In the genomic region with DNA sequence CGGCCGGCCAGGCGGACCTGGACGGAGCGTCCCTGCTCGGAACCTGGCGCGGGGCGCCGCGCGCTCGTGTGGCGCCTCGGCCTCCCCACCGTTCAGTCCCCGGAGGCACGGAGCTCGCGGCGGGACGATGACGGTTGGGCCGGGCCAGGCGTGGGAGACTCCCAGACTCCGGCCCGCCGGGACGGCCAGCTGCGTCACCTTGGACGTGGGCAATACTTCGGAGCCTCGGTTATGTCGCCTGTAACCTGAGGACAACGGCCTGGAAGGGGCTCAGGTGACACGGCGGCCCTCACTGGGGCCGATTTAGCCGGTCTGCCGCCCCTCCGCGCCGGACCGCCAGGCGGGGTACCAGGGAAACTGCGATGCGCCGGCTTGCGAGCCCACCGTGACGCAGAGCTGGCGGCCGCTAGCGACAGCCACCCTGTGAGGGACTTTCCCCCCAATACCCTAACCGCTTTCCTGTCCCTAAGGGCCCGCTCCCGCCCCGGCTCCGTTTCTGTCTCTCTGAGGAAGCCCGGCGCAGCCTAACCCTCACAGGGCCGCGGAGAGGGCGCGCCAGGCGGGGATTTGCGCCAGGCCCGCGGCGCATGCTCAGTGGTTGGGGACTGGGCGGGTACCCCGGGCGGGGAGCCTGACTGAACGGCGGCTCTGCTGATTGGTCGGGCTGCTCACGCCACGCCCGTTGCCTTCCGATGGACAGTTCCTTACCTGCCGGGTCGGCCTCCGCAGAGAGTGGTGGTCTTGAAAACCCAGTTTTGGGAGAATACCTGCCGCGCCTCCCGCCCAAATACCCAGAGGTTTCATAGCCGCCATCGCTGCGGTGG, we compare ENCODE assay signal across 1 cellular context.
TF ChIP-seq lines count a peak whose summit lies in the region.

No MANE protein-coding gene starts in this region.

TF ChIP-seq in HEK293, 187 proteins besides CTCF, POLR2A, EP300 and RAD21 (continued from another document):
- TF ChIP-seq, protein P1, sequence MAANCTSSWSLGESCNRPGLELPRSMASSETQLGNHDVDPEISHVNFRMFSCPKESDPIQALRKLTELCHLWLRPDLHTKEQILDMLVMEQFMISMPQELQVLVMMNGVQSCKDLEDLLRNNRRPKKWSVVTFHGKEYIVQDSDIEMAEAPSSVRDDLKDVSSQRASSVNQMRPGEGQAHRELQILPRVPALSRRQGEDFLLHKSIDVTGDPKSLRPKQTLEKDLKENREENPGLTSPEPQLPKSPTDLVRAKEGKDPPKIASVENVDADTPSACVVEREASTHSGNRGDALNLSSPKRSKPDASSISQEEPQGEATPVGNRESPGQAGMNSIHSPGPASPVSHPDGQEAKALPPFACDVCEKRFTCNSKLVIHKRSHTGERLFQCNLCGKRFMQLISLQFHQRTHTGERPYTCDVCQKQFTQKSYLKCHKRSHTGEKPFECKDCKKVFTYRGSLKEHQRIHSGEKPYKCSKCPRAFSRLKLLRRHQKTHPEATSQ (tag by site-specific recombination; IDR thresholded peaks at IDR 0.05): no peak
- TF ChIP-seq ZXDB (tag by site-specific recombination; IDR thresholded peaks at IDR 0.05) (0 out of 2 replicates have a peak, but pooled peaks have one; percentile 28), ZFP37 (tag by site-specific recombination; IDR thresholded peaks at IDR 0.05) (peak; percentile 74), TRIM28 (IDR thresholded peaks at IDR 0.05; ENCODE audit: borderline replicate concordance, low read length) (no peak), ZNF501 (tag by site-specific recombination; IDR thresholded peaks at IDR 0.05) (peak; percentile 89), HOXA7 (CRISPR knock-in tag; IDR thresholded peaks at IDR 0.05; ENCODE audit: borderline replicate concordance) (no peak), ZNF274 (IDR thresholded peaks at IDR 0.05; ENCODE audit: low read length) (no peak), ZNF274 (tag by site-specific recombination; IDR thresholded peaks at IDR 0.05; ENCODE audit: borderline replicate concordance) (no peak), MZF1 (tag by site-specific recombination; IDR thresholded peaks at IDR 0.05; ENCODE audit: borderline replicate concordance) (peak; percentile 97), ZNF571 (tag by site-specific recombination; IDR thresholded peaks at IDR 0.05) (no peak), ZNF530 (tag by site-specific recombination; IDR thresholded peaks at IDR 0.05; ENCODE audit: low read depth) (no peak), GLIS2 (tag by site-specific recombination; IDR thresholded peaks at IDR 0.05) (peak; percentile 59), ZNF324 (tag by site-specific recombination; IDR thresholded peaks at IDR 0.05) (no peak), ZNF394 (tag by site-specific recombination; IDR thresholded peaks at IDR 0.05; ENCODE audit: borderline replicate concordance) (no peak), ZNF558 (tag by site-specific recombination; IDR thresholded peaks at IDR 0.05) (no peak), ZNF544 (tag by site-specific recombination; IDR thresholded peaks at IDR 0.05) (no peak), ZNF707 (tag by site-specific recombination; IDR thresholded peaks at IDR 0.05) (no peak), ZNF529 (tag by site-specific recombination; IDR thresholded peaks at IDR 0.05; ENCODE audit: insufficient replicate concordance) (no peak), ZNF155 (tag by site-specific recombination; IDR thresholded peaks at IDR 0.05) (no peak), ZNF132 (tag by site-specific recombination; IDR thresholded peaks at IDR 0.05; ENCODE audit: borderline replicate concordance) (no peak), ZBTB20 (tag by site-specific recombination; IDR thresholded peaks at IDR 0.05) (peak; percentile 61), ZNF792 (tag by site-specific recombination; IDR thresholded peaks at IDR 0.05) (no peak), ZNF184 (tag by site-specific recombination; IDR thresholded peaks at IDR 0.05) (no peak), KLF9 (tag by site-specific recombination; IDR thresholded peaks at IDR 0.05; ENCODE audit: low read depth) (no peak; the same call in none of the 2 replicates), KLF10 (tag by site-specific recombination; IDR thresholded peaks at IDR 0.05) (0 out of 2 replicates have a peak, but pooled peaks have one; percentile 27), ZNF311 (tag by site-specific recombination; IDR thresholded peaks at IDR 0.05; ENCODE audit: borderline replicate concordance) (no peak), ZEB2 (tag by site-specific recombination; IDR thresholded peaks at IDR 0.05) (peak; percentile 86), ZNF654 (tag by site-specific recombination; IDR thresholded peaks at IDR 0.05; ENCODE audit: low read depth) (no peak), ZNF37A (tag by site-specific recombination; IDR thresholded peaks at IDR 0.05) (no peak), ZBTB21 (tag by site-specific recombination; IDR thresholded peaks at IDR 0.05) (no peak), ZNF169 (tag by site-specific recombination; IDR thresholded peaks at IDR 0.05) (no peak)
- TF ChIP-seq, protein P2, sequence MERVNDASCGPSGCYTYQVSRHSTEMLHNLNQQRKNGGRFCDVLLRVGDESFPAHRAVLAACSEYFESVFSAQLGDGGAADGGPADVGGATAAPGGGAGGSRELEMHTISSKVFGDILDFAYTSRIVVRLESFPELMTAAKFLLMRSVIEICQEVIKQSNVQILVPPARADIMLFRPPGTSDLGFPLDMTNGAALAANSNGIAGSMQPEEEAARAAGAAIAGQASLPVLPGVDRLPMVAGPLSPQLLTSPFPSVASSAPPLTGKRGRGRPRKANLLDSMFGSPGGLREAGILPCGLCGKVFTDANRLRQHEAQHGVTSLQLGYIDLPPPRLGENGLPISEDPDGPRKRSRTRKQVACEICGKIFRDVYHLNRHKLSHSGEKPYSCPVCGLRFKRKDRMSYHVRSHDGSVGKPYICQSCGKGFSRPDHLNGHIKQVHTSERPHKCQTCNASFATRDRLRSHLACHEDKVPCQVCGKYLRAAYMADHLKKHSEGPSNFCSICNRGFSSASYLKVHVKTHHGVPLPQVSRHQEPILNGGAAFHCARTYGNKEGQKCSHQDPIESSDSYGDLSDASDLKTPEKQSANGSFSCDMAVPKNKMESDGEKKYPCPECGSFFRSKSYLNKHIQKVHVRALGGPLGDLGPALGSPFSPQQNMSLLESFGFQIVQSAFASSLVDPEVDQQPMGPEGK (tag by site-specific recombination; IDR thresholded peaks at IDR 0.05): peak; percentile 54; the same call in 1 of the 2 replicates
- TF ChIP-seq, protein P3, sequence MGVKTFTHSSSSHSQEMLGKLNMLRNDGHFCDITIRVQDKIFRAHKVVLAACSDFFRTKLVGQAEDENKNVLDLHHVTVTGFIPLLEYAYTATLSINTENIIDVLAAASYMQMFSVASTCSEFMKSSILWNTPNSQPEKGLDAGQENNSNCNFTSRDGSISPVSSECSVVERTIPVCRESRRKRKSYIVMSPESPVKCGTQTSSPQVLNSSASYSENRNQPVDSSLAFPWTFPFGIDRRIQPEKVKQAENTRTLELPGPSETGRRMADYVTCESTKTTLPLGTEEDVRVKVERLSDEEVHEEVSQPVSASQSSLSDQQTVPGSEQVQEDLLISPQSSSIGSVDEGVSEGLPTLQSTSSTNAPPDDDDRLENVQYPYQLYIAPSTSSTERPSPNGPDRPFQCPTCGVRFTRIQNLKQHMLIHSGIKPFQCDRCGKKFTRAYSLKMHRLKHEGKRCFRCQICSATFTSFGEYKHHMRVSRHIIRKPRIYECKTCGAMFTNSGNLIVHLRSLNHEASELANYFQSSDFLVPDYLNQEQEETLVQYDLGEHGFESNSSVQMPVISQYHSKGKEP (tag by site-specific recombination; IDR thresholded peaks at IDR 0.05): no peak
- TF ChIP-seq, protein P4, sequence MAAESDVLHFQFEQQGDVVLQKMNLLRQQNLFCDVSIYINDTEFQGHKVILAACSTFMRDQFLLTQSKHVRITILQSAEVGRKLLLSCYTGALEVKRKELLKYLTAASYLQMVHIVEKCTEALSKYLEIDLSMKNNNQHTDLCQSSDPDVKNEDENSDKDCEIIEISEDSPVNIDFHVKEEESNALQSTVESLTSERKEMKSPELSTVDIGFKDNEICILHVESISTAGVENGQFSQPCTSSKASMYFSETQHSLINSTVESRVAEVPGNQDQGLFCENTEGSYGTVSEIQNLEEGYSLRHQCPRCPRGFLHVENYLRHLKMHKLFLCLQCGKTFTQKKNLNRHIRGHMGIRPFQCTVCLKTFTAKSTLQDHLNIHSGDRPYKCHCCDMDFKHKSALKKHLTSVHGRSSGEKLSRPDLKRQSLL (tag by site-specific recombination; IDR thresholded peaks at IDR 0.05): no peak
- TF ChIP-seq, protein P5, sequence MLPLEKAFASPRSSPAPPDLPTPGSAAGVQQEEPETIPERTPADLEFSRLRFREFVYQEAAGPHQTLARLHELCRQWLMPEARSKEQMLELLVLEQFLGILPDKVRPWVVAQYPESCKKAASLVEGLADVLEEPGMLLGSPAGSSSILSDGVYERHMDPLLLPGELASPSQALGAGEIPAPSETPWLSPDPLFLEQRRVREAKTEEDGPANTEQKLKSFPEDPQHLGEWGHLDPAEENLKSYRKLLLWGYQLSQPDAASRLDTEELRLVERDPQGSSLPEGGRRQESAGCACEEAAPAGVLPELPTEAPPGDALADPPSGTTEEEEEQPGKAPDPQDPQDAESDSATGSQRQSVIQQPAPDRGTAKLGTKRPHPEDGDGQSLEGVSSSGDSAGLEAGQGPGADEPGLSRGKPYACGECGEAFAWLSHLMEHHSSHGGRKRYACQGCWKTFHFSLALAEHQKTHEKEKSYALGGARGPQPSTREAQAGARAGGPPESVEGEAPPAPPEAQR (tag by site-specific recombination; IDR thresholded peaks at IDR 0.05): no peak
- TF ChIP-seq, protein P6, sequence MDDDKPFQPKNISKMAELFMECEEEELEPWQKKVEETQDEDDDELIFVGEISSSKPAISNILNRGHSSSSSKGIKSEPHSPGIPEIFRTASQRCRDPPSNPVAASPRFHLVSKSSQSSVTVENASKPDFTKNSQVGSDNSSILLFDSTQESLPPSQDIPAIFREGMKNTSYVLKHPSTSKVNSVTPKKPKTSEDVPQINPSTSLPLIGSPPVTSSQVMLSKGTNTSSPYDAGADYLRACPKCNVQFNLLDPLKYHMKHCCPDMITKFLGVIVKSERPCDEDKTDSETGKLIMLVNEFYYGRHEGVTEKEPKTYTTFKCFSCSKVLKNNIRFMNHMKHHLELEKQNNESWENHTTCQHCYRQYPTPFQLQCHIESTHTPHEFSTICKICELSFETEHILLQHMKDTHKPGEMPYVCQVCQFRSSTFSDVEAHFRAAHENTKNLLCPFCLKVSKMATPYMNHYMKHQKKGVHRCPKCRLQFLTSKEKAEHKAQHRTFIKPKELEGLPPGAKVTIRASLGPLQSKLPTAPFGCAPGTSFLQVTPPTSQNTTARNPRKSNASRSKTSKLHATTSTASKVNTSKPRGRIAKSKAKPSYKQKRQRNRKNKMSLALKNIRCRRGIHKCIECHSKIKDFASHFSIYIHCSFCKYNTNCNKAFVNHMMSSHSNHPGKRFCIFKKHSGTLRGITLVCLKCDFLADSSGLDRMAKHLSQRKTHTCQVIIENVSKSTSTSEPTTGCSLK (tag by site-specific recombination; IDR thresholded peaks at IDR 0.05): no peak
- TF ChIP-seq, protein P7, sequence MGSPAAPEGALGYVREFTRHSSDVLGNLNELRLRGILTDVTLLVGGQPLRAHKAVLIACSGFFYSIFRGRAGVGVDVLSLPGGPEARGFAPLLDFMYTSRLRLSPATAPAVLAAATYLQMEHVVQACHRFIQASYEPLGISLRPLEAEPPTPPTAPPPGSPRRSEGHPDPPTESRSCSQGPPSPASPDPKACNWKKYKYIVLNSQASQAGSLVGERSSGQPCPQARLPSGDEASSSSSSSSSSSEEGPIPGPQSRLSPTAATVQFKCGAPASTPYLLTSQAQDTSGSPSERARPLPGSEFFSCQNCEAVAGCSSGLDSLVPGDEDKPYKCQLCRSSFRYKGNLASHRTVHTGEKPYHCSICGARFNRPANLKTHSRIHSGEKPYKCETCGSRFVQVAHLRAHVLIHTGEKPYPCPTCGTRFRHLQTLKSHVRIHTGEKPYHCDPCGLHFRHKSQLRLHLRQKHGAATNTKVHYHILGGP (tag by site-specific recombination; IDR thresholded peaks at IDR 0.05): no peak
- TF ChIP-seq, protein P8, sequence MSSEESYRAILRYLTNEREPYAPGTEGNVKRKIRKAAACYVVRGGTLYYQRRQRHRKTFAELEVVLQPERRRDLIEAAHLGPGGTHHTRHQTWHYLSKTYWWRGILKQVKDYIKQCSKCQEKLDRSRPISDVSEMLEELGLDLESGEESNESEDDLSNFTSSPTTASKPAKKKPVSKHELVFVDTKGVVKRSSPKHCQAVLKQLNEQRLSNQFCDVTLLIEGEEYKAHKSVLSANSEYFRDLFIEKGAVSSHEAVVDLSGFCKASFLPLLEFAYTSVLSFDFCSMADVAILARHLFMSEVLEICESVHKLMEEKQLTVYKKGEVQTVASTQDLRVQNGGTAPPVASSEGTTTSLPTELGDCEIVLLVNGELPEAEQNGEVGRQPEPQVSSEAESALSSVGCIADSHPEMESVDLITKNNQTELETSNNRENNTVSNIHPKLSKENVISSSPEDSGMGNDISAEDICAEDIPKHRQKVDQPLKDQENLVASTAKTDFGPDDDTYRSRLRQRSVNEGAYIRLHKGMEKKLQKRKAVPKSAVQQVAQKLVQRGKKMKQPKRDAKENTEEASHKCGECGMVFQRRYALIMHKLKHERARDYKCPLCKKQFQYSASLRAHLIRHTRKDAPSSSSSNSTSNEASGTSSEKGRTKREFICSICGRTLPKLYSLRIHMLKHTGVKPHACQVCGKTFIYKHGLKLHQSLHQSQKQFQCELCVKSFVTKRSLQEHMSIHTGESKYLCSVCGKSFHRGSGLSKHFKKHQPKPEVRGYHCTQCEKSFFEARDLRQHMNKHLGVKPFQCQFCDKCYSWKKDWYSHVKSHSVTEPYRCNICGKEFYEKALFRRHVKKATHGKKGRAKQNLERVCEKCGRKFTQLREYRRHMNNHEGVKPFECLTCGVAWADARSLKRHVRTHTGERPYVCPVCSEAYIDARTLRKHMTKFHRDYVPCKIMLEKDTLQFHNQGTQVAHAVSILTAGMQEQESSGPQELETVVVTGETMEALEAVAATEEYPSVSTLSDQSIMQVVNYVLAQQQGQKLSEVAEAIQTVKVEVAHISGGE (tag by site-specific recombination; conservative IDR thresholded peaks at IDR 0.05; ENCODE audit: low read depth): no peak; the same call in 1 of the 2 replicates
